Comparison of ENCODE assay signal across 17 cellular contexts in genomic region chr2:167924556-167924955, GRCh38.
DNase-seq lines count a peak whose midpoint lies in the region; ATAC-seq lines count a peak whose summit lies in the region.
"Had no signal": no experiment of that assay in that cellular context is flagged by ENCODE, and none has a peak within 500 bp of the region (broad histone marks: within the 10 kb centered on the region; RNA-seq: fewer than 3 reads in every experiment).

No MANE protein-coding gene starts in this region.

- ATAC-seq in GM21528 (IDR thresholded peaks at IDR 0.05; ENCODE audit: low FRiP score, unreplicated experiment) (no peak), HG02852 (IDR thresholded peaks at IDR 0.05; ENCODE audit: unreplicated experiment) (no peak), HG03097 (IDR thresholded peaks at IDR 0.05; ENCODE audit: low FRiP score, unreplicated experiment) (no peak)
- ATAC-seq: GM12878, left lung had no signal

- peak; percentile 35 for DNase-seq in DMS79 treated with DMSO at 0.1 percent for 48 hours (lab: John Stamatoyannopoulos, UW)
- no peak for DNase-seq in DMS79 (lab: John Stamatoyannopoulos, UW)
- DNase-seq in NCI-H2029 treated with DMSO at 0.1 percent for 48 hours (lab: John Stamatoyannopoulos, UW), result peak; percentile 14
- DNase-seq in NCI-H69 (lab: John Stamatoyannopoulos, UW), result peak; percentile 83
- peak; percentile 37 for DNase-seq in left kidney (ENCODE audit: low read depth, low spot score)
- DNase-seq: 8988T; activated B cell treated with CpG ODN at 0.5 μM for 24 hours; activated CD4-positive, alpha-beta memory T cell treated with anti-CD3 and anti-CD28 coated beads, Interleukin-2, amount 10 ng/mL, durations not matched to agents 7 days and 5 days; activated naive CD4-positive, alpha-beta T cell treated with anti-CD3 and anti-CD28 coated beads for 36 hours; activated T-cell treated with anti-CD3 and anti-CD28 coated beads, Interleukin-2, amount 50 U/mL, for 24 hours; left lung; NCI-H446 treated with DMSO at 0.1 percent for 48 hours; transverse colon had no signal
